In genomic region chr11:22927793-22928192, GRCh38 we compare ENCODE assay signal across 15 cellular contexts.
DNase-seq lines count a peak whose midpoint lies in the region; TF ChIP-seq lines count a peak whose summit lies in the region.
"Had no signal": no experiment of that assay in that cellular context is flagged by ENCODE, and none has a peak within 500 bp of the region (broad histone marks: within the 10 kb centered on the region; RNA-seq: fewer than 3 reads in every experiment).

No MANE protein-coding gene starts in this region.

- H3K27ac Mint-ChIP-seq in Calu3 (ENCODE audit: unreplicated experiment) (peak overlapping the region; percentile 26), endothelial cell (ENCODE audit: unreplicated experiment) (peak overlapping the region; percentile 72)
- H3K27ac Mint-ChIP-seq in CD8-positive, alpha-beta memory T cell: no peak overlapping the region
- H3K27ac Mint-ChIP-seq: CD4-positive, alpha-beta T cell; IgD-negative memory B cell had no signal

- H3K9me3 ChIP-seq in mesodermal cell (ENCODE audit: control insufficient read depth, low read length) (no peaks in the 10 kb centered on the region), SJCRH30 (replicated peaks) (no peaks in the 10 kb centered on the region)
- no peaks in the 10 kb centered on the region for H3K9me3 ChIP-seq in CD8-positive, alpha-beta memory T cell (ENCODE audit: low read length)

- H3K27ac ChIP-seq in mesodermal cell (ENCODE audit: low read depth, low read length, severe bottlenecking) (peak overlapping the region; percentile 3), SJCRH30 (no peak overlapping the region), caudate nucleus (ENCODE audit: low read depth, low read length) (no peak overlapping the region)
- H3K27ac ChIP-seq in CD8-positive, alpha-beta memory T cell (ENCODE audit: low read depth, low read length): no peak overlapping the region

- intact Hi-C loops in Calu3 (cut with micrococcal nuclease; ENCODE audit: unreplicated experiment): no loop called here

- H3K27me3 Mint-ChIP-seq in Calu3 (ENCODE audit: unreplicated experiment) (no peaks in the 10 kb centered on the region), endothelial cell (ENCODE audit: unreplicated experiment) (no peaks in the 10 kb centered on the region)
- no peaks in the 10 kb centered on the region for H3K27me3 Mint-ChIP-seq in CD8-positive, alpha-beta memory T cell
- H3K27me3 Mint-ChIP-seq: CD4-positive, alpha-beta T cell; IgD-negative memory B cell had no signal

- POLR2A ChIA-PET in CD8-positive, alpha-beta memory T cell (lab: Charles Lee): no interaction called here

- H3K9me3 Mint-ChIP-seq in Calu3 (ENCODE audit: low read depth, unreplicated experiment): no peaks in the 10 kb centered on the region
- no peaks in the 10 kb centered on the region for H3K9me3 Mint-ChIP-seq in endothelial cell (ENCODE audit: unreplicated experiment)
- H3K9me3 Mint-ChIP-seq in CD8-positive, alpha-beta memory T cell: no peaks in the 10 kb centered on the region
- H3K9me3 Mint-ChIP-seq: CD4-positive, alpha-beta T cell; IgD-negative memory B cell had no signal

- H3K4me1 Mint-ChIP-seq in Calu3 (ENCODE audit: low read depth, unreplicated experiment): peaks cover 13% of the 10 kb centered on the region
- H3K4me1 Mint-ChIP-seq in endothelial cell (ENCODE audit: unreplicated experiment): peaks cover 58% of the 10 kb centered on the region
- H3K4me1 Mint-ChIP-seq in CD8-positive, alpha-beta memory T cell: no peaks in the 10 kb centered on the region

- H3K4me1 ChIP-seq in mesodermal cell (ENCODE audit: control insufficient read depth, insufficient read depth, low read length, poor library complexity, severe bottlenecking) (peaks cover 9% of the 10 kb centered on the region), SJCRH30 (peaks cover 3% of the 10 kb centered on the region; the same call in 1 of the 2 replicates)
- no peaks in the 10 kb centered on the region for H3K4me1 ChIP-seq in CD8-positive, alpha-beta memory T cell (ENCODE audit: insufficient read depth, low read length)

- DNase-seq in Calu3 (no peak), NCI-H2029 (lab: John Stamatoyannopoulos, UW) (peak; percentile 24), endothelial cell (ENCODE audit: low spot score) (no peak), NCI-H774 (lab: John Stamatoyannopoulos, UW) (no peak), SJCRH30 (no peak), caudate nucleus (lab: John Stamatoyannopoulos, UW) (no peak)
- no peak for DNase-seq in CD8-positive, alpha-beta memory T cell
- DNase-seq: CD4-positive, alpha-beta T cell; DND-41; MV-4-11; NCI-H1417 treated with DMSO at 0.1 percent for 48 hours; NCI-H2081; NCI-H748 treated with DMSO at 0.1 percent for 48 hours had no signal

- BruUV-seq in Calu3 (replicated peaks; lab: Mats Ljungman, UMichigan): no TSS peak

- H3K4me3 ChIP-seq in mesodermal cell (ENCODE audit: extremely low read depth, insufficient read depth, low read length, poor library complexity, severe bottlenecking) (no peak overlapping the region), SJCRH30 (no peak overlapping the region)
- H3K4me3 ChIP-seq in CD8-positive, alpha-beta memory T cell (ENCODE audit: low read length): no peak overlapping the region

- TF ChIP-seq CTCF in Calu3 (IDR thresholded peaks at IDR 0.05; ENCODE audit: unreplicated experiment) (no peak), endothelial cell (IDR thresholded peaks at IDR 0.05; ENCODE audit: unreplicated experiment) (no peak)

- no peaks in the 10 kb centered on the region for H3K27me3 ChIP-seq in SJCRH30
- no peaks in the 10 kb centered on the region for H3K27me3 ChIP-seq in CD8-positive, alpha-beta memory T cell (ENCODE audit: insufficient read depth, low read length, poor library complexity, severe bottlenecking)

- CTCF ChIA-PET in Calu3 (lab: Charles Lee): no interaction called here
- CTCF ChIA-PET in CD8-positive, alpha-beta memory T cell (lab: Charles Lee): no interaction called here

- WGBS in mesodermal cell (ENCODE audit: insufficient coverage in 2 of 2), 2 experiments: no CpG with 5 or more reads among the region's 2 CpGs

- H3K36me3 Mint-ChIP-seq in Calu3 (ENCODE audit: insufficient read depth, unreplicated experiment) (no peaks in the 10 kb centered on the region), endothelial cell (ENCODE audit: low read depth, unreplicated experiment) (no peaks in the 10 kb centered on the region)
- H3K36me3 Mint-ChIP-seq in CD8-positive, alpha-beta memory T cell: no peaks in the 10 kb centered on the region
- H3K36me3 Mint-ChIP-seq: IgD-negative memory B cell had no signal

- H3K36me3 ChIP-seq in mesodermal cell (ENCODE audit: control insufficient read depth, insufficient read depth, low read length) (no peaks in the 10 kb centered on the region), SJCRH30 (no peaks in the 10 kb centered on the region)
- no peaks in the 10 kb centered on the region for H3K36me3 ChIP-seq in CD8-positive, alpha-beta memory T cell (ENCODE audit: insufficient read depth, low read length)

- no peak overlapping the region for H3K4me3 Mint-ChIP-seq in Calu3 (ENCODE audit: low read depth, unreplicated experiment)
- H3K4me3 Mint-ChIP-seq in endothelial cell (ENCODE audit: unreplicated experiment): no peak overlapping the region
- H3K4me3 Mint-ChIP-seq in CD8-positive, alpha-beta memory T cell: no peak overlapping the region
- H3K4me3 Mint-ChIP-seq: CD4-positive, alpha-beta T cell; IgD-negative memory B cell had no signal

Comparison
In these comparisons a context has a peak if more than half of its experiments do, and no peak if none do; other contexts are left out.
1. H3K27ac Mint-ChIP-seq: peak in Calu3 (single experiment) and endothelial cell (single experiment); none in CD8-positive, alpha-beta memory T cell (0 of 8).